In genomic region chr9:133144142-133144886, GRCh38 we compare ENCODE assay signal across 8 cellular contexts. TPM values are rescaled to one million over a fixed set of nuclear protein-coding genes. Genes with fewer than 3 reads are reported as not detected.
DNase-seq lines count a peak whose midpoint lies in the region; ATAC-seq and TF ChIP-seq lines count a peak whose summit lies in the region.

No MANE protein-coding gene starts in this region.

- TF ChIP-seq CTCF in AG09309 (IDR thresholded peaks at IDR 0.05; ENCODE audit: control insufficient read depth, insufficient read depth, low read depth, low read length, missing control alignments) (peak; percentile 74), OCI-LY7 (conservative IDR thresholded peaks at IDR 0.05; ENCODE audit: low read length) (peak; percentile 98), natural killer cell (IDR thresholded peaks at IDR 0.05) (peak; percentile 99)

- H3K4me3 ChIP-seq in AG09309 (ENCODE audit: control insufficient read depth, low read depth, low read length) (peak overlapping the region; percentile 44), OCI-LY7 (ENCODE audit: low read depth, low read length, poor library complexity, severe bottlenecking) (peak overlapping the region; percentile 46)

- no peaks in the 10 kb centered on the region for H3K9me2 ChIP-seq in OCI-LY7 (ENCODE audit: insufficient read depth, low read length)

- no peaks in the 10 kb centered on the region for H3K36me3 Mint-ChIP-seq in natural killer cell

- no peaks in the 10 kb centered on the region for H3K9me3 ChIP-seq in OCI-LY7 (ENCODE audit: low read length)

- H2AFZ ChIP-seq in OCI-LY7 (ENCODE audit: low read length), result no peak overlapping the region

- BruUV-seq in OCI-LY7 (replicated peaks; lab: Mats Ljungman, UMichigan), result no TSS peak

- H3K27ac Mint-ChIP-seq in natural killer cell, result peak overlapping the region; percentile 98

- peaks cover 31% of the 10 kb centered on the region for H3K4me1 ChIP-seq in OCI-LY7 (ENCODE audit: insufficient read depth, low read length, poor library complexity, severe bottlenecking)

- CTCF ChIA-PET in OCI-LY7 (lab: Charles Lee; ENCODE audit: unreplicated experiment), result interaction anchor here (0.9 to 1.1 kb wide), 5 partner anchors 11 to 42 kb away, joined by 3 to 7 read pairs (median 4); no protein-coding TSS in a partner anchor

- H3K79me2 ChIP-seq in OCI-LY7 (ENCODE audit: insufficient read depth, low read depth, low read length), result peaks cover 10% of the 10 kb centered on the region; the same call in 1 of the 2 replicates

- peaks cover 50 to 60% of the 10 kb centered on the region in 2 donors for H3K4me1 Mint-ChIP-seq in natural killer cell

- POLR2A ChIA-PET in OCI-LY7 (lab: Charles Lee), result interaction anchor here (0.6 kb wide), 1 partner anchor 230 kb away, joined by 3 read pairs; no protein-coding TSS in a partner anchor

- ATAC-seq in GM18873 (IDR thresholded peaks at IDR 0.05; ENCODE audit: low FRiP score, unreplicated experiment), result peak; percentile 39
- peak; percentile 34 for ATAC-seq in HG03442 (IDR thresholded peaks at IDR 0.05; ENCODE audit: unreplicated experiment)
- ATAC-seq in esophagus mucosa, result peak; percentile 59
- ATAC-seq in natural killer cell, result peak; percentile 58 to 85 (median 73)

- intact Hi-C loops in OCI-LY7 (cut with micrococcal nuclease; ENCODE audit: unreplicated experiment) (loop anchor here (1.0 to 2.0 kb wide), 3 partner anchors 41 to 122 kb away; no protein-coding TSS in a partner anchor), natural killer cell (cut with micrococcal nuclease) (loop anchor here (1.0 to 10.0 kb wide), 5 partner anchors 11 to 1890 kb away; partner anchors contain the start of gene BRD3)

- H3K4me2 ChIP-seq in OCI-LY7 (ENCODE audit: low read length), result peak overlapping the region; percentile 70

- no peaks in the 10 kb centered on the region for H3K27me3 Mint-ChIP-seq in natural killer cell (ENCODE audit: low read depth in 2 of 2)

- peak overlapping the region; percentile 82 for H3K4me3 Mint-ChIP-seq in natural killer cell

- H3K9me3 Mint-ChIP-seq in natural killer cell, result no peaks in the 10 kb centered on the region

- H3K27ac ChIP-seq in OCI-LY7 (ENCODE audit: low read depth, low read length, poor library complexity, severe bottlenecking), result no peak overlapping the region

- H4K20me1 ChIP-seq in OCI-LY7 (ENCODE audit: insufficient read depth, low read length), result peaks cover 17% of the 10 kb centered on the region

- no peaks in the 10 kb centered on the region; the same call in 1 of the 2 replicates for H3K36me3 ChIP-seq in OCI-LY7 (ENCODE audit: insufficient read depth, low read length)

- no peak for DNase-seq in AG09309 (ENCODE audit: low read depth)
- DNase-seq in OCI-LY7 (ENCODE audit: low spot score), result peak; percentile 74
- peak; percentile 91 for DNase-seq in activated T-cell treated with anti-CD3 and anti-CD28 coated beads for 48 hours (ENCODE audit: low read depth)
- peak; percentile 93 for DNase-seq in natural killer cell
- peak; percentile 96 for DNase-seq in stimulated activated naive CD4-positive, alpha-beta T cell treated with Interleukin-2 at 50 U/mL for 16 hours (lab: John Stamatoyannopoulos, UW)

RNA-seq across cellular contexts. Expression of gene GBGT1, which starts 19.4 kb away (rescaled TPM):
- total RNA-seq in OCI-LY7 (2014; rRNA removed; shearing (Covaris generic)), result 2.1 and 2.6 TPM in 2 replicates
- total RNA-seq in OCI-LY7 (2022), result 3.9 and 5.9 TPM in 2 replicates
- total RNA-seq in esophagus mucosa, result 2.0 TPM
- total RNA-seq in natural killer cell, result 1 to 10 TPM; 1.4 to 2.2 (median 1.7) TPM

RNA-seq across cellular contexts. Expression of gene RALGDS, which starts 23.3 kb away (rescaled TPM):
- total RNA-seq in OCI-LY7 (2014; rRNA removed; shearing (Covaris generic)), result 22.0 and 28.2 TPM in 2 replicates
- total RNA-seq in OCI-LY7 (2022) (23.8 and 28.6 TPM in 2 replicates), esophagus mucosa (35.0 TPM), natural killer cell (100 to 1,000 TPM; 206 to 250 (median 208) TPM)
